27 cellular contexts compared by ENCODE assay signal in genomic region chr16:80988756-80989155, GRCh38.
"Had no signal": no experiment of that assay in that cellular context is flagged by ENCODE, and none has a peak within 500 bp of the region (broad histone marks: within the 10 kb centered on the region; RNA-seq: fewer than 3 reads in every experiment).

No MANE protein-coding gene starts in this region.

- H3K4me3 Mint-ChIP-seq: naive thymus-derived CD8-positive, alpha-beta T cell; nephron progenitor cell; stimulated activated naive B cell treated with anti-CD40 and anti-IgM and Interleukin-4, amounts not matched to agents 10 μg/mL and 1 μg/mL and 100 μg/mL, for 72 hours; stimulated activated naive CD8-positive, alpha-beta T cell treated with anti-CD3 and anti-CD28 coated beads, Interleukin-15, Interleukin-2, amounts not matched to agents 100 ng/mL and 50 ng/mL, for 24 hours had no signal

- DNase-seq: dermis blood vessel endothelial cell; effector memory CD4-positive, alpha-beta T cell; foreskin keratinocyte; heart left ventricle; hippocampal formation; left cardiac atrium; left ventricle myocardium inferior; lower lobe of right lung; naive thymus-derived CD8-positive, alpha-beta T cell; nephron progenitor cell; nucleus accumbens; sigmoid colon; stimulated activated CD4-positive, alpha-beta T cell treated with anti-CD3 and anti-CD28 coated beads, Interleukin-2, amount 100 ng/mL, for 24 hours; stimulated activated CD4-positive, alpha-beta T cell treated with anti-CD3 and anti-CD28 coated beads, Interleukin-4, amount 100 ng/mL, for 4 hours; stimulated activated naive B cell treated with anti-CD40 and anti-IgM and Interleukin-4, amounts not matched to agents 10 μg/mL and 1 μg/mL and 100 μg/mL, for 72 hours; upper lobe of left lung had no signal

- H3K4me3 ChIP-seq: coronary artery, esophagus muscularis mucosa, gastroesophageal sphincter, heart left ventricle, left ventricle myocardium inferior, lower lobe of right lung, prostate gland, right atrium auricular region, sigmoid colon, thoracic aorta, tibial nerve, upper lobe of left lung had no signal

- H3K36me3 ChIP-seq: left ventricle myocardium inferior, lower lobe of right lung, prostate gland, right atrium auricular region, sigmoid colon, thoracic aorta, tibial nerve had no signal

- H3K27me3 ChIP-seq: esophagus muscularis mucosa, foreskin keratinocyte, gastroesophageal sphincter, heart left ventricle, right atrium auricular region, sigmoid colon, tibial nerve, upper lobe of left lung had no signal

- H3K9me3 Mint-ChIP-seq: naive thymus-derived CD8-positive, alpha-beta T cell; nephron progenitor cell; stimulated activated naive B cell treated with anti-CD40 and anti-IgM and Interleukin-4, amounts not matched to agents 10 μg/mL and 1 μg/mL and 100 μg/mL, for 72 hours; stimulated activated naive CD8-positive, alpha-beta T cell treated with anti-CD3 and anti-CD28 coated beads, Interleukin-15, Interleukin-2, amounts not matched to agents 100 ng/mL and 50 ng/mL, for 24 hours had no signal

- H3K27ac Mint-ChIP-seq: nephron progenitor cell; stimulated activated naive B cell treated with anti-CD40 and anti-IgM and Interleukin-4, amounts not matched to agents 10 μg/mL and 1 μg/mL and 100 μg/mL, for 72 hours; stimulated activated naive CD8-positive, alpha-beta T cell treated with anti-CD3 and anti-CD28 coated beads, Interleukin-15, Interleukin-2, amounts not matched to agents 100 ng/mL and 50 ng/mL, for 24 hours had no signal

- ATAC-seq: foreskin keratinocyte; gastroesophageal sphincter; heart left ventricle; left cardiac atrium; naive thymus-derived CD8-positive, alpha-beta T cell; stimulated activated naive B cell treated with anti-CD40 and anti-IgM and Interleukin-4, amounts not matched to agents 10 μg/mL and 1 μg/mL and 100 μg/mL, for 72 hours had no signal

- H3K27me3 Mint-ChIP-seq: naive thymus-derived CD8-positive, alpha-beta T cell; stimulated activated naive B cell treated with anti-CD40 and anti-IgM and Interleukin-4, amounts not matched to agents 10 μg/mL and 1 μg/mL and 100 μg/mL, for 72 hours; stimulated activated naive CD8-positive, alpha-beta T cell treated with anti-CD3 and anti-CD28 coated beads, Interleukin-15, Interleukin-2, amounts not matched to agents 100 ng/mL and 50 ng/mL, for 24 hours had no signal

- H3K27ac ChIP-seq: coronary artery, esophagus muscularis mucosa, foreskin keratinocyte, gastroesophageal sphincter, heart left ventricle, left ventricle myocardium inferior, lower lobe of right lung, prostate gland, sigmoid colon, thoracic aorta, tibial nerve, upper lobe of left lung had no signal

- H3K9me3 ChIP-seq: esophagus muscularis mucosa, gastroesophageal sphincter, heart left ventricle, left ventricle myocardium inferior, lower lobe of right lung, prostate gland, right atrium auricular region, sigmoid colon, thoracic aorta, tibial nerve, upper lobe of left lung had no signal

- H3K4me1 ChIP-seq: lower lobe of right lung, sigmoid colon, tibial nerve, upper lobe of left lung had no signal

- FAIRE-seq: endothelial cell of umbilical vein, islet of Langerhans, urothelium cell line had no signal
